ENCODE assay signal across 26 cellular contexts in genomic region chr3:45819543-45819942, GRCh38. TPM values are rescaled to one million over a fixed set of nuclear protein-coding genes. Genes with fewer than 3 reads are reported as not detected.
A peak's percentile ranks its signal among the peaks of the same experiment; 100 is the strongest.
DNase-seq lines count a peak whose midpoint lies in the region; ATAC-seq and TF ChIP-seq lines count a peak whose summit lies in the region.
"Had no signal": no experiment of that assay in that cellular context is flagged by ENCODE, and none has a peak within 500 bp of the region (broad histone marks: within the 10 kb centered on the region; RNA-seq: fewer than 3 reads in every experiment).

No MANE protein-coding gene starts in this region.

- 74 to 91% (median 84%) methylated on average over 2 of the region's 2 CpGs for WGBS in stomach, 5 donors
- WGBS in esophagus squamous epithelium, 2 donors = 57 to 71% methylated on average over 2 of the region's 2 CpGs

- TF ChIP-seq POLR2A in gastrocnemius medialis (IDR thresholded peaks at IDR 0.05) (no peak), stomach (IDR thresholded peaks at IDR 0.05) (no peak), esophagus squamous epithelium (IDR thresholded peaks at IDR 0.05) (no peak)

- in situ Hi-C loops in gastrocnemius medialis (cut with MboI; ENCODE audit: low sequenced_read_pairs in 4 of 4) = no loop called here

- H3K27ac ChIP-seq in gastrocnemius medialis (peak overlapping the region; percentile 82 to 96 (median 88)), stomach (peak overlapping the region in 2 of 5 donors; percentile 71), esophagus squamous epithelium (no peak overlapping the region)
- H3K27ac ChIP-seq: VCaP had no signal

- intact Hi-C loops in gastrocnemius medialis (cut with DNase I; ENCODE audit: low total_unique reads) = loop anchor here (2.0 to 5.0 kb wide), 4 partner anchors 131 to 697 kb away; partner anchors contain the start of gene SACM1L
- intact Hi-C loops in stomach (cut with DNase I; ENCODE audit: low total_unique reads) = no loop called here
- intact Hi-C loops in esophagus squamous epithelium (cut with DNase I) = no loop called here

- H3K36me3 ChIP-seq in MG63 (no peaks in the 10 kb centered on the region), gastrocnemius medialis (peaks cover 0 to 3% of the 10 kb centered on the region in 2 donors), stomach (peaks cover 0 to 41% (median 32%) of the 10 kb centered on the region in 4 donors), esophagus squamous epithelium (peaks cover 0 to 37% (median 0%) of the 10 kb centered on the region in 3 donors)

- TF ChIP-seq CTCF in gastrocnemius medialis (IDR thresholded peaks at IDR 0.05 in 4 of 5, conservative IDR thresholded peaks at IDR 0.05 in 1 of 5) (no peak), stomach (IDR thresholded peaks at IDR 0.05) (no peak), esophagus squamous epithelium (IDR thresholded peaks at IDR 0.05) (no peak)

- H3K4me3 ChIP-seq in MG63 (no peak overlapping the region), gastrocnemius medialis (no peak overlapping the region), stomach (no peak overlapping the region), esophagus squamous epithelium (no peak overlapping the region)
- H3K4me3 ChIP-seq: skin epidermis, transverse colon had no signal

- DNase-seq in EH (ENCODE audit: low read depth) = peak; percentile 76
- DNase-seq in MG63 = peak; percentile 52
- peak; percentile 70 for DNase-seq in fibroblast of peridontal ligament (ENCODE audit: extremely low read depth)
- peak; percentile 63 for DNase-seq in gastrocnemius medialis
- DNase-seq in stomach = no peak
- no peak for DNase-seq in esophagus squamous epithelium (lab: John Stamatoyannopoulos, UW)
- no peak for DNase-seq in NCI-H187 (lab: John Stamatoyannopoulos, UW)
- DNase-seq in NOMO-1 treated with dmso at 0.1 percent for 144 hours (lab: John Stamatoyannopoulos, UW; ENCODE audit: unreplicated experiment) = no peak
- DNase-seq: activated CD4-positive, alpha-beta T cell treated with anti-CD3 and anti-CD28 coated beads for 4 hours; activated CD8-positive, alpha-beta memory T cell treated with anti-CD3 and anti-CD28 coated beads for 24 hours; activated T-cell treated with anti-CD3 and anti-CD28 coated beads, Interleukin-2, amount 50 U/mL, for 1 hour; C1 segment of cervical spinal cord; COR-L47; DMS79; midbrain; naive thymus-derived CD8-positive, alpha-beta T cell; NCI-H1048; NCI-H1694 treated with DMSO at 0.1 percent for 48 hours; NCI-H2171 treated with DMSO at 0.1 percent for 48 hours; NCI-H526; nucleus accumbens; SIG-M5; transverse colon had no signal

- H3K4me1 ChIP-seq in gastrocnemius medialis (peaks cover 41 to 63% of the 10 kb centered on the region in 2 donors), stomach (peaks cover 0 to 36% (median 15%) of the 10 kb centered on the region in 4 donors), esophagus squamous epithelium (peaks cover 0 to 29% (median 10%) of the 10 kb centered on the region in 3 donors)

- ATAC-seq in gastrocnemius medialis = peak; percentile 18 to 50
- ATAC-seq: naive thymus-derived CD8-positive, alpha-beta T cell; Panc1 had no signal

- H3K9me3 ChIP-seq in MG63 = peaks cover 3% of the 10 kb centered on the region; the same call in 1 of the 2 replicates
- no peaks in the 10 kb centered on the region for H3K9me3 ChIP-seq in gastrocnemius medialis
- peaks cover 0 to 6% (median 0%) of the 10 kb centered on the region in 4 donors for H3K9me3 ChIP-seq in stomach
- no peaks in the 10 kb centered on the region for H3K9me3 ChIP-seq in esophagus squamous epithelium
- H3K9me3 ChIP-seq: transverse colon had no signal

- TF ChIP-seq EP300 in stomach (IDR thresholded peaks at IDR 0.05) = no peak

- H3K27me3 ChIP-seq in MG63 (no peaks in the 10 kb centered on the region), gastrocnemius medialis (no peaks in the 10 kb centered on the region), stomach (no peaks in the 10 kb centered on the region), esophagus squamous epithelium (no peaks in the 10 kb centered on the region)
- H3K27me3 ChIP-seq: transverse colon had no signal

RNA-seq across cellular contexts. Expression of gene LZTFL1, which starts 22.4 kb away (rescaled TPM):
- 10.4 and 43.7 TPM in 2 replicates for total RNA-seq in MG63 (2014; rRNA removed; shearing (Covaris generic); ENCODE audit: low replicate concordance)
- total RNA-seq in gastrocnemius medialis = 1 to 10 TPM; 3.2 to 7.6 (median 5.0) TPM
- 10 to 100 TPM in 3 of 5 donors, 1 to 10 TPM in 2; 3.8 to 62.4 (median 25.0) TPM for total RNA-seq in stomach
- polyA plus RNA-seq in stomach = 1 to 10 TPM; 5.3 to 8.6 (median 6.0) TPM
- 10 to 100 TPM in 2 of 4 donors, 1 to 10 TPM in 2; 6.4 to 14.3 (median 12.0) TPM for total RNA-seq in esophagus squamous epithelium

RNA-seq across cellular contexts. Expression of gene SLC6A20, which starts 23.2 kb away (rescaled TPM):
- not detected in 2 replicates for total RNA-seq in MG63 (2014; rRNA removed; shearing (Covaris generic); ENCODE audit: low replicate concordance)
- 1 to 10 TPM in 1 of 4 donors, under 1 TPM in 3; 0.49 to 1.5 (median 0.64) TPM for total RNA-seq in gastrocnemius medialis
- under 1 TPM in 3 of 5 donors, not detected in 2; 0.14 to 0.73 (median 0.58) TPM for total RNA-seq in stomach
- 1 to 10 TPM in 1 of 3 donors, under 1 TPM in 1, not detected in 1; 0.10 to 2.6 TPM for polyA plus RNA-seq in stomach
- total RNA-seq in esophagus squamous epithelium = under 1 TPM in 3 of 4 donors, not detected in 1; 0.04 to 0.32 (median 0.19) TPM
- polyA plus RNA-seq: naive thymus-derived CD8-positive, alpha-beta T cell had no signal

Comparison
In these comparisons a context has a peak if more than half of its experiments do, and no peak if none do; other contexts are left out.
1. DNase-seq: peak in EH (single experiment), MG63 (single experiment), fibroblast of peridontal ligament (single experiment) and gastrocnemius medialis (2 of 2); none in stomach (single experiment), esophagus squamous epithelium (single experiment), NCI-H187 (0 of 2) and NOMO-1 treated with dmso at 0.1 percent for 144 hours (single experiment).
2. H3K27ac ChIP-seq: peak in gastrocnemius medialis (4 of 4); none in esophagus squamous epithelium (0 of 4).